ENCODE assay signal across 19 cellular contexts in genomic region chr12:72095025-72095424, GRCh38.
"Had no signal": no experiment of that assay in that cellular context is flagged by ENCODE, and none has a peak within 500 bp of the region (broad histone marks: within the 10 kb centered on the region; RNA-seq: fewer than 3 reads in every experiment).

No MANE protein-coding gene starts in this region.

- H3K4me3 ChIP-seq: SJCRH30 had no signal

- H3K27me3 ChIP-seq: SJCRH30 had no signal

- H3K9me3 ChIP-seq: SJCRH30 had no signal

- H3K4me1 ChIP-seq: SJCRH30 had no signal

- DNase-seq: KBM-7, MV-4-11, NCI-H1048, NCI-H1105, NCI-H1417, NCI-H1436 treated with DMSO at 0.1 percent for 48 hours, NCI-H1694, NCI-H187 treated with DMSO at 0.1 percent for 48 hours, NCI-H2171 treated with DMSO at 0.1 percent for 48 hours, NCI-H345, NCI-H446 treated with DMSO at 0.1 percent for 48 hours, NCI-H510A treated with DMSO at 0.1 percent for 48 hours, NCI-H526, NCI-H82, Right ventricle myocardium superior, RPMI8226, SJCRH30 had no signal

- ATAC-seq: SK-N-SH treated with all-trans-retinoic acid at 6 μM for 48 hours had no signal

- H3K36me3 ChIP-seq: SJCRH30 had no signal

- H3K27ac ChIP-seq: HL-60, SJCRH30 had no signal
